In the genomic region with DNA sequence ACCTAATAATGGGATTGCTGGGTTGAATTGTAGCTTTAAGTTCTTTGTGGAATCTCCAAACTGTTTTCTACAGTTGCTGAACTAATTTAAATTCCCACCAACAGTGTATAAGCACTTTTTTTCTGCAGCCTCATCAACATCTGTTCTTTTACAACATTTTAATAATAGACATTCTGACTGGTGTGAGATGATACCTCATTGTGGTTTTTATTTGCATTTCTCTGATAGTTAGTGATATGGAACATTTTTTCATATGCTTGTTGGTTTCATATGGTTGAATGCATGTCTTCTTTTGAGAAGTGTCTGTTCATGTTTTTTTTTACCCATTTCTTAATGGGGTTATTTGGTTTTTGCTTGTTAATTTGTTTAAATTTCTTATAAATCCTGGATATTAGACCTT, we compare ENCODE assay signal across 18 cellular contexts.
DNase-seq lines count a peak whose midpoint lies in the region; ATAC-seq, FAIRE-seq and TF ChIP-seq lines count a peak whose summit lies in the region.
"Had no signal": no experiment of that assay in that cellular context is flagged by ENCODE, and none has a peak within 500 bp of the region (broad histone marks: within the 10 kb centered on the region; RNA-seq: fewer than 3 reads in every experiment).

No MANE protein-coding gene starts in this region.

- no peak for TF ChIP-seq CTCF in kidney (IDR thresholded peaks at IDR 0.05; ENCODE audit: borderline replicate concordance, extremely low read depth, insufficient read depth)

- intact Hi-C loops in kidney (cut with DNase I) = no loop called here

- no peaks in the 10 kb centered on the region for H3K9me3 ChIP-seq in kidney (ENCODE audit: control insufficient read depth in 1 of 2, low read length in 2 of 2)

- H3K4me3 ChIP-seq in kidney (ENCODE audit: low read length in 2 of 2) = no peak overlapping the region

- H3K36me3 ChIP-seq in kidney (ENCODE audit: control insufficient read depth in 1 of 2, insufficient read depth in 2 of 2, low read length in 2 of 2) = no peaks in the 10 kb centered on the region

- ATAC-seq in GM18502 (IDR thresholded peaks at IDR 0.05; ENCODE audit: poor library complexity, unreplicated experiment) (peak; percentile 86), GM21390 (IDR thresholded peaks at IDR 0.05; ENCODE audit: unreplicated experiment) (peak; percentile 66), HG03342 (IDR thresholded peaks at IDR 0.05; ENCODE audit: unreplicated experiment) (peak; percentile 58), HG03354 (IDR thresholded peaks at IDR 0.05; ENCODE audit: poor library complexity, severe bottlenecking, unreplicated experiment) (no peak)
- ATAC-seq: PC-3, T-helper 17 cell had no signal

- FAIRE-seq in kidney (lab: Jason Lieb, UNC) = no peak

- no peak overlapping the region for H3K9ac ChIP-seq in kidney (ENCODE audit: low read length in 2 of 2)

- H3K4me1 ChIP-seq in kidney (ENCODE audit: control insufficient read depth in 1 of 2, insufficient read depth in 1 of 2, low read depth in 1 of 2, low read length in 2 of 2) = no peaks in the 10 kb centered on the region

- DNase-seq in NCI-H526 treated with DMSO at 0.1 percent for 48 hours (lab: John Stamatoyannopoulos, UW) (peak; percentile 40), AML-193 (lab: John Stamatoyannopoulos, UW) (no peak), kidney (no peak)
- DNase-seq in stimulated activated CD4-positive, alpha-beta T cell treated with anti-CD3 and anti-CD28 coated beads, Interleukin-4, amount 100 ng/mL, for 1 hour = no peak
- DNase-seq: CD4-positive, alpha-beta T cell; H9; KG1; NCI-H1105; NCI-H1694; NCI-H345; NCI-H69; PC-3; T-helper 17 cell had no signal

- H3K27ac ChIP-seq in kidney (ENCODE audit: low read depth in 2 of 2, low read length in 2 of 2) = no peak overlapping the region
- H3K27ac ChIP-seq: RWPE1 had no signal
